ENCODE assay signal across 1 cellular context in genomic region chr21:26948194-26948593, GRCh38.
TF ChIP-seq lines count a peak whose summit lies in the region.

No MANE protein-coding gene starts in this region.

TF ChIP-seq in IMR-90, 13 proteins besides CTCF, POLR2A, EP300 and RAD21 (continued from another document):
- no peak for TF ChIP-seq CHD1 (IDR thresholded peaks at IDR 0.05; ENCODE audit: low read depth, low read length)
